In the genomic region with DNA sequence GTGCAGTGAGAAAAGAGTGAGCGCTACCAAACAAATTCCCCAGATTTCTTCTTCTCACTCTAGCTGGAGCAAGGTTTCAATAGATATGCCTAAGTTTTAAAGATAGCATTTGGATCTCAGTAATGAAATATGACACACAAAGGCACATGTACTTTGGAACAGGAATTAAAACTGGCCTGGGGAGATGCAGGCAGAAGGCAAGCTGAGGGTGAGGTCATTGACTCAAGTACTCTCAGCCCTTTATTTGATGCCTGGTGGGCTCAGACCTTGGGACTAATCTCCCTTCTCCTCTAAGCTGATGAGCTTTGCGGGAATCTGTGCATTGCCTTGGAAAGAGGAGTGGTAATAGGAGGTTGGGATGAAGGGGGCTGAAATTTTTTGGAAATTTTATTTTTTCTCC, we compare ENCODE assay signal across 24 cellular contexts.
"Had no signal": no experiment of that assay in that cellular context is flagged by ENCODE, and none has a peak within 500 bp of the region (broad histone marks: within the 10 kb centered on the region; RNA-seq: fewer than 3 reads in every experiment).

No MANE protein-coding gene starts in this region.

- H3K27ac ChIP-seq: colonic mucosa, prostate gland, right atrium auricular region, tibial nerve, uterus had no signal

- ATAC-seq: activated T-cell treated with anti-CD3 and anti-CD28 coated beads, Interleukin-2, amount 50 U/mL, for 4 hours; effector memory CD8-positive, alpha-beta T cell; esophagus mucosa; naive thymus-derived CD8-positive, alpha-beta T cell; stimulated activated effector memory CD8-positive, alpha-beta T cell treated with anti-CD3 and anti-CD28 coated beads, Interleukin-12 subunit alpha, Interleukin-12 subunit beta, amount 100 ng/mL, for 72 hours; stimulated activated naive CD8-positive, alpha-beta T cell treated with anti-CD3 and anti-CD28 coated beads, Interleukin-15, amount 100 ng/mL, for 72 hours had no signal

- DNase-seq: activated CD4-positive, alpha-beta T cell treated with anti-CD3 and anti-CD28 coated beads for 4 hours; activated CD4-positive, alpha-beta T cell treated with anti-CD3 and anti-CD28 coated beads, Interleukin-2, amount 50 U/mL, for 48 hours; activated CD4-positive, CD25-positive, alpha-beta regulatory T cell; activated CD8-positive, alpha-beta memory T cell treated with anti-CD3 and anti-CD28 coated beads, Interleukin-2, amount 50 U/mL, for 48 hours; activated naive CD4-positive, alpha-beta T cell; activated T-cell treated with anti-CD3 and anti-CD28 coated beads, Interleukin-2, amount 50 U/mL, for 4 hours; colonic mucosa; effector memory CD8-positive, alpha-beta T cell; hypothalamus; mammary epithelial cell; naive thymus-derived CD8-positive, alpha-beta T cell; stimulated activated CD4-positive, alpha-beta T cell treated with anti-CD3 and anti-CD28 coated beads, Interleukin-1b, Interleukin-23, amount 100 ng/mL, for 48 hours; stimulated activated naive CD8-positive, alpha-beta T cell treated with anti-CD3 and anti-CD28 coated beads, Interleukin-15, amount 100 ng/mL, for 72 hours; T1000; uterus had no signal

- H3K36me3 ChIP-seq: colonic mucosa, prostate gland, right atrium auricular region, tibial nerve, uterus had no signal

- FAIRE-seq: astrocyte, endothelial cell of umbilical vein, frontal cortex had no signal

- H3K9me3 ChIP-seq: colonic mucosa, prostate gland, right atrium auricular region, tibial nerve, uterus had no signal

- H3K27me3 ChIP-seq: colonic mucosa, dorsolateral prefrontal cortex, right atrium auricular region, tibial nerve, uterus had no signal

- H3K4me1 ChIP-seq: colonic mucosa, prostate gland, tibial nerve, uterus had no signal

- H3K4me3 ChIP-seq: colonic mucosa, dorsolateral prefrontal cortex, prostate gland, right atrium auricular region, tibial nerve, uterus had no signal
